8 cellular contexts compared by ENCODE assay signal in the genomic region with DNA sequence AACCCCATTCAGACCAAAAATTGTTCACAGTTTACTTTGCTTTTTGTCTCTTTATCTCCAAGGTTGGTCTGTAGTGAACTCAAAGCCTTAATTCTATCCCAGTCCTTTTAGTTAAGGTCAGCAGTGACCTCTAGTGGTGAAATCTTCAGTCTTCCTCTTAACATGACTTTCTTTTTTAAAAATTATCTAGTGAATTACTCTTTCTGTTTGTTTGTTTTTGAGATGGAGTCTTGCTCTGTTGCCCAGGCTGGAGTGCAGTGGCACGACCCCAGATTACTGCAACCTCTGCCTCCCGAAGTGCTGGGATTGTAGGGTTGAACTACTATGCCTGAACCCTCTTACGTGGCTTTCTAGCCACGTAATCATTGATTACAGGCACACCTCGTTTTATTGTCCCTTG. TPM values are rescaled to one million over a fixed set of nuclear protein-coding genes. Genes with fewer than 3 reads are reported as not detected.
A peak's percentile ranks its signal among the peaks of the same experiment; 100 is the strongest.
DNase-seq lines count a peak whose midpoint lies in the region; ATAC-seq, FAIRE-seq and TF ChIP-seq lines count a peak whose summit lies in the region.

No MANE protein-coding gene starts in this region.

- peak; percentile 95 for ATAC-seq in HG03066 (IDR thresholded peaks at IDR 0.05; ENCODE audit: low read depth, unreplicated experiment)
- ATAC-seq in pancreas: peak; percentile 78 to 93 (median 92)
- no peak for ATAC-seq in HG03457 (IDR thresholded peaks at IDR 0.05; ENCODE audit: unreplicated experiment)

- peak; percentile 69 for TF ChIP-seq CTCF in BE2C (IDR thresholded peaks at IDR 0.05; ENCODE audit: low read depth, low read length)
- TF ChIP-seq CTCF in GM12875 (IDR thresholded peaks at IDR 0.05; ENCODE audit: borderline replicate concordance, insufficient read depth, low read depth, low read length): peak; percentile 31; the same call in 1 of the 2 replicates
- peak; percentile 81 for TF ChIP-seq CTCF in VCaP (conservative IDR thresholded peaks at IDR 0.05)
- TF ChIP-seq CTCF in pancreas (IDR thresholded peaks at IDR 0.05): peak; percentile 28 to 76 (median 68)

- no peaks in the 10 kb centered on the region for H3K27me3 ChIP-seq in BE2C
- H3K27me3 ChIP-seq in pancreas: no peaks in the 10 kb centered on the region

- H3K4me1 ChIP-seq in BE2C (no peaks in the 10 kb centered on the region), pancreas (no peaks in the 10 kb centered on the region)

- WGBS in pancreas, 2 donors: 26 to 29% methylated on average over 5 of the region's 5 CpGs

- DNase-seq in BE2C (peak; percentile 43), NCI-H2107 treated with DMSO at 0.1 percent for 48 hours (lab: John Stamatoyannopoulos, UW; ENCODE audit: unreplicated experiment) (peak; percentile 71), foreskin melanocyte (peak; percentile 69), pancreas (no peak)

- H3K27ac ChIP-seq in VCaP: no peak overlapping the region
- H3K27ac ChIP-seq in pancreas: no peak overlapping the region

- H3K36me3 ChIP-seq in BE2C (no peaks in the 10 kb centered on the region), pancreas (no peaks in the 10 kb centered on the region)

- peak; percentile 64 for FAIRE-seq in pancreas (lab: Jason Lieb, UNC)

- H3K4me3 ChIP-seq in BE2C (ENCODE audit: low read depth, low read length) (peak overlapping the region; percentile 4), GM12875 (ENCODE audit: low read depth, low read length) (no peak overlapping the region), pancreas (peak overlapping the region in 1 of 4 donors; percentile 15)

- H3K9me3 ChIP-seq in BE2C: no peaks in the 10 kb centered on the region
- no peaks in the 10 kb centered on the region for H3K9me3 ChIP-seq in pancreas

- intact Hi-C loops in pancreas (cut with DNase I): loop anchor here in 2 of 3 donors (10.0 kb wide), 1 partner anchor 167 kb away; no protein-coding TSS in a partner anchor

RNA-seq across cellular contexts. Expression of a gene that starts 25.0 kb away (rescaled TPM):
- 0.74 TPM for polyA plus RNA-seq in BE2C (2012; ENCODE audit: insufficient read depth, insufficient read length, low read depth)
- total RNA-seq in pancreas: 1 to 10 TPM in 5 of 6 donors, under 1 TPM in 1; 0.85 to 3.0 (median 1.7) TPM
- 1 to 10 TPM; 2.2 to 5.0 TPM for polyA plus RNA-seq in pancreas

RNA-seq across cellular contexts. Expression of a gene that starts 53.0 kb away (rescaled TPM):
- 240 TPM for polyA plus RNA-seq in BE2C (2012; ENCODE audit: insufficient read depth, insufficient read length, low read depth)
- 100 to 1,000 TPM in 1 of 6 donors, 10 to 100 TPM in 5; 51.9 to 103 (median 84.5) TPM for total RNA-seq in pancreas
- 10 to 100 TPM; 26.5 to 56.8 TPM for polyA plus RNA-seq in pancreas

Comparison
In these comparisons a context has a peak if more than half of its experiments do, and no peak if none do; other contexts are left out.
1. DNase-seq: peak in BE2C (single experiment), NCI-H2107 treated with DMSO at 0.1 percent for 48 hours (single experiment) and foreskin melanocyte (single experiment); none in pancreas (0 of 6).
2. CTCF ChIP-seq: peak in every context shown above with its lines; median percentile 81 in VCaP; 69 in BE2C; 68 in pancreas; 31 in GM12875.